15 cellular contexts compared by ENCODE assay signal in genomic region chr9:121559183-121559582, GRCh38. TPM values are rescaled to one million over a fixed set of nuclear protein-coding genes. Genes with fewer than 3 reads are reported as not detected.
DNase-seq lines count a peak whose midpoint lies in the region; ATAC-seq and TF ChIP-seq lines count a peak whose summit lies in the region.
"Had no signal": no experiment of that assay in that cellular context is flagged by ENCODE, and none has a peak within 500 bp of the region (broad histone marks: within the 10 kb centered on the region; RNA-seq: fewer than 3 reads in every experiment).

No MANE protein-coding gene starts in this region.

- DNase-seq in RPMI7951 (ENCODE audit: low read depth) = peak; percentile 59
- peak; percentile 29 for DNase-seq in fibroblast of the aortic adventitia (ENCODE audit: low read depth)
- no peak for DNase-seq in DMS79 treated with DMSO at 0.1 percent for 48 hours (lab: John Stamatoyannopoulos, UW)
- DNase-seq in foreskin keratinocyte = no peak
- DNase-seq in activated T-helper 2 cell treated with anti-CD3 and anti-CD28 coated beads, Interferon-gamma antibody, Interleukin-2, Interleukin-4, amounts not matched to agents 10 μg/mL and 5 μg/mL and 100 μg/mL, durations not matched to agents 14 hours and 24 hours and 36 hours (ENCODE audit: low spot score) = no peak
- no peak for DNase-seq in suprapubic skin (ENCODE audit: low spot score in 2 of 2)
- DNase-seq: C1 segment of cervical spinal cord, gastrocnemius medialis, MM.1S, NCI-H774, retina had no signal

- no peaks in the 10 kb centered on the region for H3K27me3 Mint-ChIP-seq in activated T-helper 2 cell treated with anti-CD3 and anti-CD28 coated beads, Interferon-gamma antibody, Interleukin-2, Interleukin-4, amounts not matched to agents 10 μg/mL and 5 μg/mL and 100 μg/mL, durations not matched to agents 14 hours and 24 hours and 36 hours (ENCODE audit: low read depth)

- H3K4me3 ChIP-seq in BLaER1 (0 out of 2 replicates have a peak overlapping the region, but pooled peaks have one; percentile 14), fibroblast of the aortic adventitia (ENCODE audit: low read depth, low read length) (no peak overlapping the region), suprapubic skin (no peak overlapping the region)
- H3K4me3 ChIP-seq: gastrocnemius medialis had no signal

- H3K9ac ChIP-seq in BLaER1 = no peak overlapping the region

- H3K27me3 ChIP-seq in BLaER1 (no peaks in the 10 kb centered on the region), foreskin keratinocyte (no peaks in the 10 kb centered on the region), suprapubic skin (no peaks in the 10 kb centered on the region)
- H3K27me3 ChIP-seq: gastrocnemius medialis had no signal

- no peaks in the 10 kb centered on the region for H3K36me3 Mint-ChIP-seq in activated T-helper 2 cell treated with anti-CD3 and anti-CD28 coated beads, Interferon-gamma antibody, Interleukin-2, Interleukin-4, amounts not matched to agents 10 μg/mL and 5 μg/mL and 100 μg/mL, durations not matched to agents 14 hours and 24 hours and 36 hours (ENCODE audit: low read depth)
- H3K36me3 Mint-ChIP-seq: brain had no signal

- TF ChIP-seq EP300 in suprapubic skin (IDR thresholded peaks at IDR 0.05) = no peak

- TF ChIP-seq CTCF in fibroblast of the aortic adventitia (IDR thresholded peaks at IDR 0.05; ENCODE audit: insufficient read depth, low read length) (no peak), foreskin keratinocyte (conservative IDR thresholded peaks at IDR 0.05) (no peak), suprapubic skin (IDR thresholded peaks at IDR 0.05) (no peak)

- no peak for TF ChIP-seq POLR2A in suprapubic skin (IDR thresholded peaks at IDR 0.05)

- peaks cover 6% of the 10 kb centered on the region for H3K4me1 Mint-ChIP-seq in activated T-helper 2 cell treated with anti-CD3 and anti-CD28 coated beads, Interferon-gamma antibody, Interleukin-2, Interleukin-4, amounts not matched to agents 10 μg/mL and 5 μg/mL and 100 μg/mL, durations not matched to agents 14 hours and 24 hours and 36 hours (ENCODE audit: low read depth)

- H3K27ac ChIP-seq in BLaER1 (peak overlapping the region; percentile 69; the same call in 1 of the 2 replicates), foreskin keratinocyte (no peak overlapping the region), suprapubic skin (no peak overlapping the region)

- ATAC-seq in GM19452 (IDR thresholded peaks at IDR 0.05; ENCODE audit: unreplicated experiment) = peak; percentile 64
- ATAC-seq in foreskin keratinocyte = no peak
- ATAC-seq: gastrocnemius medialis had no signal

- 92% methylated on average over 7 of the region's 7 CpGs for WGBS in suprapubic skin

- H3K4me3 Mint-ChIP-seq in activated T-helper 2 cell treated with anti-CD3 and anti-CD28 coated beads, Interferon-gamma antibody, Interleukin-2, Interleukin-4, amounts not matched to agents 10 μg/mL and 5 μg/mL and 100 μg/mL, durations not matched to agents 14 hours and 24 hours and 36 hours (ENCODE audit: low read depth) = no peak overlapping the region
- H3K4me3 Mint-ChIP-seq: brain had no signal

- no peaks in the 10 kb centered on the region for H3K36me3 ChIP-seq in BLaER1
- H3K36me3 ChIP-seq in suprapubic skin = no peaks in the 10 kb centered on the region
- H3K36me3 ChIP-seq: gastrocnemius medialis had no signal

- no peaks in the 10 kb centered on the region for H3K9me3 Mint-ChIP-seq in activated T-helper 2 cell treated with anti-CD3 and anti-CD28 coated beads, Interferon-gamma antibody, Interleukin-2, Interleukin-4, amounts not matched to agents 10 μg/mL and 5 μg/mL and 100 μg/mL, durations not matched to agents 14 hours and 24 hours and 36 hours

- peak overlapping the region; percentile 84 for H3K4me2 ChIP-seq in BLaER1

- intact Hi-C loops in activated T-helper 2 cell treated with anti-CD3 and anti-CD28 coated beads, Interferon-gamma antibody, Interleukin-2, Interleukin-4, amounts not matched to agents 10 μg/mL and 5 μg/mL and 100 μg/mL, durations not matched to agents 14 hours and 24 hours and 36 hours (cut with micrococcal nuclease) = no loop called here

- H3K27ac Mint-ChIP-seq in activated T-helper 2 cell treated with anti-CD3 and anti-CD28 coated beads, Interferon-gamma antibody, Interleukin-2, Interleukin-4, amounts not matched to agents 10 μg/mL and 5 μg/mL and 100 μg/mL, durations not matched to agents 14 hours and 24 hours and 36 hours = no peak overlapping the region

- peaks cover 82% of the 10 kb centered on the region for H3K4me1 ChIP-seq in BLaER1
- H3K4me1 ChIP-seq in foreskin keratinocyte = peaks cover 9% of the 10 kb centered on the region
- H3K4me1 ChIP-seq in suprapubic skin = peaks cover 35% of the 10 kb centered on the region

- no peaks in the 10 kb centered on the region for H3K9me3 ChIP-seq in BLaER1
- H3K9me3 ChIP-seq in suprapubic skin = no peaks in the 10 kb centered on the region
- H3K9me3 ChIP-seq: gastrocnemius medialis had no signal

- no peaks in the 10 kb centered on the region for H4K20me1 ChIP-seq in BLaER1

RNA-seq across cellular contexts. Expression of gene GGTA1, which starts 59.5 kb away (rescaled TPM):
- total RNA-seq in RPMI7951 (2014; rRNA removed; shearing (Covaris generic)) = not detected in 2 replicates
- total RNA-seq in fibroblast of the aortic adventitia (ENCODE audit: low replicate concordance) (0.18 TPM in 1 of 2 replicates, not detected in the other), foreskin keratinocyte (not detected in 2 replicates), suprapubic skin (1 to 10 TPM; 5.8 to 8.6 (median 6.5) TPM)
- polyA plus RNA-seq in foreskin keratinocyte = not detected in 2 replicates
- not detected in 2 replicates for total RNA-seq in activated T-helper 2 cell treated with anti-CD3 and anti-CD28 coated beads, Interferon-gamma antibody, Interleukin-2, Interleukin-4, amounts not matched to agents 10 μg/mL and 5 μg/mL and 100 μg/mL, durations not matched to agents 14 hours and 24 hours and 36 hours
- total RNA-seq: activated CD8-positive, alpha-beta memory T cell treated with anti-CD3 and anti-CD28 coated beads for 36 hours had no signal

Comparison
In these comparisons a context has a peak if more than half of its experiments do, and no peak if none do; other contexts are left out.
1. DNase-seq: peak in RPMI7951 (single experiment) and fibroblast of the aortic adventitia (single experiment); none in DMS79 treated with DMSO at 0.1 percent for 48 hours (single experiment), foreskin keratinocyte (0 of 2), activated T-helper 2 cell treated with anti-CD3 and anti-CD28 coated beads, Interferon-gamma antibody, Interleukin-2, Interleukin-4, amounts not matched to agents 10 μg/mL and 5 μg/mL and 100 μg/mL, durations not matched to agents 14 hours and 24 hours and 36 hours (single experiment) and suprapubic skin (0 of 2).